8 cellular contexts compared by ENCODE assay signal in the genomic region with DNA sequence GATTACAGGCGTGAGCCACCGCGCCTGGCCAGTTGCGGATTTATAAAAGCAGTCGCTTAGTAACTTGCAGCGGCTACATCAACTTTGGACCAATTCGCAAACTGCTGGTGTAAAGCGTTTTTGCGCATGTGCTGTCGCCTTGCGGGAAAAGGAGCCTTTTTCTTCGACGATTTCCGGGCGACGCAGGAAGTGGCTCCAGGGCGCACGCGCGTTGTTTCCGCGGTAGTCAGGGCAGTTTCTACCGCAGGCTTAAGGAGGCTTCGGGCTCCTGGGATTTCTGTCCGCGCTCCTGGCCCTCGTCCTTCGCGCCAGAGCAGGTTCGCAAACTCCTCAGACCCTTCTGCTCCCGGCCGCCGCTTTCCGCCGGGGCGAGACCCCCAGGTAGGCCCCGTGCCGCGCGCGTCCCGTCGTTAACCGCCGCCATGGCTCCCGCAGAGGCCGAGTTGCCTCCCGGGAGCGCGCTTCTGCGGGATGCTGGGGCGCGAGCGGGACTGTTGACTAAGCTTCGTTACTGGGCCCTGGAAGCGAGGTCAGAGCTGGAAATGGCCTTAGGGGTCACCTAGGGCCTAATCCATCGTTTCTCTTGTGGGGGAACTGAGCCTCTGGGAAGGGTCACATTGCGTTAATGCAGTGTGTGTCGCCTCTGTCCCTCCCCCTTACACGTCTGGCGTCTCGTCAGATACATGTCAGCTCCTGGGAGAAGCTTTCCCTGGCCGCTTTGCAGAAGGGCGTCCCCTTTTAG. TPM values are rescaled to one million over a fixed set of nuclear protein-coding genes. Genes with fewer than 3 reads are reported as not detected.
DNase-seq lines count a peak whose midpoint lies in the region; ATAC-seq and TF ChIP-seq lines count a peak whose summit lies in the region.

A gene with protein sequence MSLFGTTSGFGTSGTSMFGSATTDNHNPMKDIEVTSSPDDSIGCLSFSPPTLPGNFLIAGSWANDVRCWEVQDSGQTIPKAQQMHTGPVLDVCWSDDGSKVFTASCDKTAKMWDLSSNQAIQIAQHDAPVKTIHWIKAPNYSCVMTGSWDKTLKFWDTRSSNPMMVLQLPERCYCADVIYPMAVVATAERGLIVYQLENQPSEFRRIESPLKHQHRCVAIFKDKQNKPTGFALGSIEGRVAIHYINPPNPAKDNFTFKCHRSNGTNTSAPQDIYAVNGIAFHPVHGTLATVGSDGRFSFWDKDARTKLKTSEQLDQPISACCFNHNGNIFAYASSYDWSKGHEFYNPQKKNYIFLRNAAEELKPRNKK (plus strand): TSS at position 214 of the 742 bp plus-strand sequence. CDS start 2,784 bp downstream, outside the sequence.

- H3K27me3 ChIP-seq in fibroblast of lung (ENCODE audit: control insufficient read depth, insufficient read depth, low read length) = no peaks in the 10 kb centered on the region
- no peaks in the 10 kb centered on the region for H3K27me3 ChIP-seq in naive thymus-derived CD4-positive, alpha-beta T cell (ENCODE audit: control insufficient read depth in 2 of 2, insufficient read depth in 2 of 2, low read length in 2 of 2)

- intact Hi-C loops in activated T-helper 1 cell treated with anti-CD3 and anti-CD28 coated beads, Interleukin-12 subunit alpha, Interleukin-12 subunit beta, Interleukin-2, Interleukin-4 antibody, amounts not matched to agents 30 ng/mL and 10 ng/mL and 1 ng/mL, durations not matched to agents 14 hours and 24 hours and 36 hours (cut with micrococcal nuclease) = loop anchor here (1.0 to 2.0 kb wide), 5 partner anchors 38 to 959 kb away; a partner anchor contains a TSS
- intact Hi-C loops in naive thymus-derived CD4-positive, alpha-beta T cell (cut with micrococcal nuclease) = loop anchor here (1.0 to 10.0 kb wide), 8 partner anchors 38 to 992 kb away; a partner anchor contains a TSS

- H3K36me3 ChIP-seq in fibroblast of lung (ENCODE audit: control insufficient read depth, insufficient read depth, low read length) = peaks cover 14% of the 10 kb centered on the region
- peaks cover 5 to 18% (median 11%) of the 10 kb centered on the region in 3 experiments for H3K36me3 ChIP-seq in naive thymus-derived CD4-positive, alpha-beta T cell (ENCODE audit: control insufficient read depth in 2 of 3, insufficient read depth in 3 of 3, low read length in 3 of 3)

- peak within 1 kb of the TSS; percentile 98 for H3K4me2 ChIP-seq in fibroblast of lung (ENCODE audit: extremely low read depth, insufficient read depth, low read length)

- POLR2A ChIA-PET in naive thymus-derived CD4-positive, alpha-beta T cell (lab: Charles Lee) = interaction anchor here (1.2 to 2.2 kb wide), 3 partner anchors 40 to 47 kb away, joined by 3 to 9 read pairs (median 4); a partner anchor contains a TSS

- peak; percentile 87 for DNase-seq in DMS153 treated with DMSO at 0.1 percent for 48 hours (lab: John Stamatoyannopoulos, UW; ENCODE audit: unreplicated experiment)
- peak; percentile 90 for DNase-seq in LHCN-M2 (ENCODE audit: low read depth)
- peak; percentile 94 for DNase-seq in RPMI7951 (ENCODE audit: low read depth)
- DNase-seq in activated T-helper 1 cell treated with anti-CD3 and anti-CD28 coated beads, Interleukin-12 subunit alpha, Interleukin-12 subunit beta, Interleukin-2, Interleukin-4 antibody, amounts not matched to agents 30 ng/mL and 10 ng/mL and 1 ng/mL, durations not matched to agents 14 hours and 24 hours and 36 hours (ENCODE audit: low spot score) = peak; percentile 89
- DNase-seq in fibroblast of lung (ENCODE audit: low read depth in 2 of 2) = peak; percentile 92 to 93
- DNase-seq in naive thymus-derived CD4-positive, alpha-beta T cell = peak; percentile 81 to 92 (median 89)

- H3K9me3 Mint-ChIP-seq in activated T-helper 1 cell treated with anti-CD3 and anti-CD28 coated beads, Interleukin-12 subunit alpha, Interleukin-12 subunit beta, Interleukin-2, Interleukin-4 antibody, amounts not matched to agents 30 ng/mL and 10 ng/mL and 1 ng/mL, durations not matched to agents 14 hours and 24 hours and 36 hours = no peaks in the 10 kb centered on the region
- peaks cover 0 to 10% (median 0%) of the 10 kb centered on the region in 11 donors for H3K9me3 Mint-ChIP-seq in naive thymus-derived CD4-positive, alpha-beta T cell
- no peaks in the 10 kb centered on the region for H3K9me3 Mint-ChIP-seq in stimulated activated memory B cell treated with anti-CD40 and anti-IgM and Interleukin-4, amounts not matched to agents 10 μg/mL and 1 μg/mL and 100 μg/mL, for 72 hours

- CTCF ChIA-PET in naive thymus-derived CD4-positive, alpha-beta T cell (lab: Charles Lee) = interaction anchor here (1.0 kb wide), 1 partner anchor 8 kb away, joined by 3 read pairs; no protein-coding TSS in a partner anchor

- peak within 1 kb of the TSS; percentile 99 for H3K9ac ChIP-seq in fibroblast of lung (ENCODE audit: insufficient read depth, low read length)

- no peaks in the 10 kb centered on the region for H4K20me1 ChIP-seq in fibroblast of lung (ENCODE audit: control insufficient read depth, extremely low read depth, insufficient read depth, low read length)

- peak within 1 kb of the TSS; percentile 96 for H3K27ac ChIP-seq in fibroblast of lung (ENCODE audit: insufficient read depth, low read length)
- peak within 1 kb of the TSS; percentile 90 for H3K27ac ChIP-seq in naive thymus-derived CD4-positive, alpha-beta T cell (ENCODE audit: low read depth, low read length)

- H3K79me2 ChIP-seq in fibroblast of lung (ENCODE audit: control insufficient read depth, insufficient read depth, low read length) = peaks cover 30% of the 10 kb centered on the region

- peaks cover 5% of the 10 kb centered on the region for H3K4me1 ChIP-seq in fibroblast of lung (ENCODE audit: control insufficient read depth, extremely low read depth, insufficient read depth, low read length)
- peaks cover 0 to 19% of the 10 kb centered on the region in 2 donors for H3K4me1 ChIP-seq in naive thymus-derived CD4-positive, alpha-beta T cell (ENCODE audit: control insufficient read depth in 2 of 2, insufficient read depth in 2 of 2, low read length in 2 of 2)

- H2AFZ ChIP-seq in fibroblast of lung (ENCODE audit: low read length) = peak within 1 kb of the TSS; percentile 76

- H3K27ac Mint-ChIP-seq in activated T-helper 1 cell treated with anti-CD3 and anti-CD28 coated beads, Interleukin-12 subunit alpha, Interleukin-12 subunit beta, Interleukin-2, Interleukin-4 antibody, amounts not matched to agents 30 ng/mL and 10 ng/mL and 1 ng/mL, durations not matched to agents 14 hours and 24 hours and 36 hours = peak within 1 kb of the TSS; percentile 89
- peak within 1 kb of the TSS; percentile 81 to 93 (median 90) for H3K27ac Mint-ChIP-seq in naive thymus-derived CD4-positive, alpha-beta T cell
- peak within 1 kb of the TSS; percentile 86 for H3K27ac Mint-ChIP-seq in stimulated activated memory B cell treated with anti-CD40 and anti-IgM and Interleukin-4, amounts not matched to agents 10 μg/mL and 1 μg/mL and 100 μg/mL, for 72 hours

- peak; percentile 81 for ATAC-seq in GM21786 (IDR thresholded peaks at IDR 0.05; ENCODE audit: unreplicated experiment)
- peak; percentile 88 for ATAC-seq in naive thymus-derived CD4-positive, alpha-beta T cell
- peak; percentile 87 for ATAC-seq in stimulated activated memory B cell treated with anti-CD40 and anti-IgM and Interleukin-4, amounts not matched to agents 10 μg/mL and 1 μg/mL and 100 μg/mL, for 72 hours

- no peaks in the 10 kb centered on the region for H3K9me3 ChIP-seq in fibroblast of lung (ENCODE audit: control insufficient read depth, insufficient read depth, low read depth, low read length)
- H3K9me3 ChIP-seq in naive thymus-derived CD4-positive, alpha-beta T cell (ENCODE audit: control insufficient read depth in 2 of 3, low read length in 3 of 3) = no peaks in the 10 kb centered on the region

- H3K36me3 Mint-ChIP-seq in activated T-helper 1 cell treated with anti-CD3 and anti-CD28 coated beads, Interleukin-12 subunit alpha, Interleukin-12 subunit beta, Interleukin-2, Interleukin-4 antibody, amounts not matched to agents 30 ng/mL and 10 ng/mL and 1 ng/mL, durations not matched to agents 14 hours and 24 hours and 36 hours (ENCODE audit: low read depth) = peaks cover 35% of the 10 kb centered on the region
- H3K36me3 Mint-ChIP-seq in naive thymus-derived CD4-positive, alpha-beta T cell = peaks cover 4 to 21% (median 16%) of the 10 kb centered on the region in 5 donors
- H3K36me3 Mint-ChIP-seq in stimulated activated memory B cell treated with anti-CD40 and anti-IgM and Interleukin-4, amounts not matched to agents 10 μg/mL and 1 μg/mL and 100 μg/mL, for 72 hours = peaks cover 7% of the 10 kb centered on the region

- H3K4me1 Mint-ChIP-seq in activated T-helper 1 cell treated with anti-CD3 and anti-CD28 coated beads, Interleukin-12 subunit alpha, Interleukin-12 subunit beta, Interleukin-2, Interleukin-4 antibody, amounts not matched to agents 30 ng/mL and 10 ng/mL and 1 ng/mL, durations not matched to agents 14 hours and 24 hours and 36 hours (ENCODE audit: low read depth) = peaks cover 32% of the 10 kb centered on the region
- H3K4me1 Mint-ChIP-seq in naive thymus-derived CD4-positive, alpha-beta T cell = peaks cover 14 to 46% (median 29%) of the 10 kb centered on the region in 7 donors
- H3K4me1 Mint-ChIP-seq in stimulated activated memory B cell treated with anti-CD40 and anti-IgM and Interleukin-4, amounts not matched to agents 10 μg/mL and 1 μg/mL and 100 μg/mL, for 72 hours = peaks cover 19% of the 10 kb centered on the region

- H3K4me3 ChIP-seq in fibroblast of lung (replicated peaks in 1 of 4; ENCODE audit: control extremely low read depth in 1 of 4, insufficient read depth in 1 of 4, low read depth in 3 of 4, low read length in 4 of 4) = peak within 1 kb of the TSS; percentile 84 to 100 (median 94)
- H3K4me3 ChIP-seq in naive thymus-derived CD4-positive, alpha-beta T cell (ENCODE audit: low read length) = peak within 1 kb of the TSS; percentile 81

- TF ChIP-seq CTCF in fibroblast of lung (conservative IDR thresholded peaks at IDR 0.05 in 1 of 2, IDR thresholded peaks at IDR 0.05 in 1 of 2; ENCODE audit: low read depth in 1 of 2, low read length in 2 of 2) = no peak

- H3K4me3 Mint-ChIP-seq in activated T-helper 1 cell treated with anti-CD3 and anti-CD28 coated beads, Interleukin-12 subunit alpha, Interleukin-12 subunit beta, Interleukin-2, Interleukin-4 antibody, amounts not matched to agents 30 ng/mL and 10 ng/mL and 1 ng/mL, durations not matched to agents 14 hours and 24 hours and 36 hours = peak within 1 kb of the TSS; percentile 96
- H3K4me3 Mint-ChIP-seq in naive thymus-derived CD4-positive, alpha-beta T cell = peak within 1 kb of the TSS; percentile 89 to 97 (median 92)
- peak within 1 kb of the TSS; percentile 83 for H3K4me3 Mint-ChIP-seq in stimulated activated memory B cell treated with anti-CD40 and anti-IgM and Interleukin-4, amounts not matched to agents 10 μg/mL and 1 μg/mL and 100 μg/mL, for 72 hours

- H3K27me3 Mint-ChIP-seq in activated T-helper 1 cell treated with anti-CD3 and anti-CD28 coated beads, Interleukin-12 subunit alpha, Interleukin-12 subunit beta, Interleukin-2, Interleukin-4 antibody, amounts not matched to agents 30 ng/mL and 10 ng/mL and 1 ng/mL, durations not matched to agents 14 hours and 24 hours and 36 hours (ENCODE audit: insufficient read depth) = peaks cover 2% of the 10 kb centered on the region
- peaks cover 0 to 14% (median 0%) of the 10 kb centered on the region in 5 donors for H3K27me3 Mint-ChIP-seq in naive thymus-derived CD4-positive, alpha-beta T cell
- peaks cover 8% of the 10 kb centered on the region for H3K27me3 Mint-ChIP-seq in stimulated activated memory B cell treated with anti-CD40 and anti-IgM and Interleukin-4, amounts not matched to agents 10 μg/mL and 1 μg/mL and 100 μg/mL, for 72 hours

RNA-seq across cellular contexts. Expression of the gene that starts here (rescaled TPM):
- 39.1 and 41.2 TPM in 2 replicates for total RNA-seq in LHCN-M2 (2014; rRNA removed)
- polyA plus RNA-seq in LHCN-M2 (2012) = 26.2 TPM
- total RNA-seq in RPMI7951 (2014; rRNA removed; shearing (Covaris generic)) = 76.5 and 83.9 TPM in 2 replicates
- 54.4 and 59.2 TPM in 2 replicates for total RNA-seq in activated T-helper 1 cell treated with anti-CD3 and anti-CD28 coated beads, Interleukin-12 subunit alpha, Interleukin-12 subunit beta, Interleukin-2, Interleukin-4 antibody, amounts not matched to agents 30 ng/mL and 10 ng/mL and 1 ng/mL, durations not matched to agents 14 hours and 24 hours and 36 hours
- 22.9 and 27.2 TPM in 2 replicates for total RNA-seq in fibroblast of lung
- polyA plus RNA-seq in fibroblast of lung = 39.4 and 52.8 TPM in 2 replicates
- 21.4 and 36.3 TPM in 2 replicates for polyA plus RNA-seq in fibroblast of lung (2012)
- 16.6 and 44.8 TPM in 2 replicates for polyA minus RNA-seq in fibroblast of lung (ENCODE audit: low replicate concordance)
- 10 to 100 TPM; 31.0 to 41.3 (median 35.2) TPM for total RNA-seq in naive thymus-derived CD4-positive, alpha-beta T cell
- polyA plus RNA-seq in naive thymus-derived CD4-positive, alpha-beta T cell = 10 to 100 TPM; 47.4 to 65.1 TPM

Comparison
In these comparisons a context has a peak if more than half of its experiments do, and no peak if none do; other contexts are left out.
1. Peak in every context shown above with its lines: DNase-seq, ATAC-seq, H3K4me3 ChIP-seq and H3K27ac ChIP-seq.